Comparison of ENCODE assay signal across 21 cellular contexts in genomic region chr12:1792406-1792805, GRCh38. TPM values are rescaled to one million over a fixed set of nuclear protein-coding genes. Genes with fewer than 3 reads are reported as not detected.
"Had no signal": no experiment of that assay in that cellular context is flagged by ENCODE, and none has a peak within 500 bp of the region (broad histone marks: within the 10 kb centered on the region; RNA-seq: fewer than 3 reads in every experiment).

No MANE protein-coding gene starts in this region.

- H3K27ac Mint-ChIP-seq: activated B cell treated with CpG ODN at 0.5 μM for 24 hours, T-helper 17 cell, type B pancreatic cell had no signal

- ATAC-seq: activated T-cell treated with anti-CD3 and anti-CD28 coated beads, Interleukin-2, amount 50 U/mL, for 4 hours; foreskin keratinocyte; natural killer cell; T-helper 17 cell had no signal

- H3K4me1 ChIP-seq: foreskin keratinocyte had no signal

- H3K27ac ChIP-seq: foreskin keratinocyte, suprapubic skin had no signal

- H3K9me3 ChIP-seq: suprapubic skin had no signal

- H3K4me3 Mint-ChIP-seq: activated B cell treated with CpG ODN at 0.5 μM for 24 hours; activated T-cell treated with anti-CD3 and anti-CD28 coated beads, Interleukin-2, amount 50 U/mL, for 4 hours; natural killer cell; T-helper 17 cell; type B pancreatic cell had no signal

- H3K9me3 Mint-ChIP-seq: activated B cell treated with CpG ODN at 0.5 μM for 24 hours; activated T-cell treated with anti-CD3 and anti-CD28 coated beads, Interleukin-2, amount 50 U/mL, for 4 hours; natural killer cell; type B pancreatic cell had no signal

- DNase-seq: activated B cell treated with CpG ODN at 0.5 μM for 24 hours; activated gamma-delta T cell; activated T-cell treated with anti-CD3 and anti-CD28 coated beads, Interleukin-2, amount 50 U/mL, for 4 hours; effector CD8-positive, alpha-beta T cell; foreskin keratinocyte; glutamatergic neuron; kidney glomerular epithelial cell; mesenchymal stem cell; natural killer cell; nucleus accumbens; retina; SHP77; stimulated activated CD4-positive, alpha-beta T cell treated with anti-CD3 and anti-CD28 coated beads, Interleukin-15, amount 100 ng/mL, for 24 hours; stimulated activated CD4-positive, alpha-beta T cell treated with anti-CD3 and anti-CD28 coated beads, Interleukin-4, amount 100 ng/mL, for 1 hour; stimulated activated naive CD4-positive, alpha-beta T cell treated with Interleukin-2 at 50 U/mL for 16 hours; T-helper 17 cell had no signal

- H3K27me3 ChIP-seq: foreskin keratinocyte, suprapubic skin had no signal

- H3K36me3 Mint-ChIP-seq: natural killer cell had no signal

- H3K27me3 Mint-ChIP-seq: activated B cell treated with CpG ODN at 0.5 μM for 24 hours, T-helper 17 cell had no signal

- H3K36me3 ChIP-seq: suprapubic skin had no signal

- H3K4me3 ChIP-seq: suprapubic skin had no signal

RNA-seq across cellular contexts. Expression of gene LRTM2, which starts 28.0 kb away (rescaled TPM):
- total RNA-seq: activated B cell treated with CpG ODN at 0.5 μM for 24 hours, astrocyte, bronchial epithelial cell, foreskin keratinocyte, liver, natural killer cell, T-helper 17 cell had no signal
